Comparison of ENCODE assay signal across 19 cellular contexts in genomic region chr2:183250061-183250460, GRCh38.
"Had no signal": no experiment of that assay in that cellular context is flagged by ENCODE, and none has a peak within 500 bp of the region (broad histone marks: within the 10 kb centered on the region; RNA-seq: fewer than 3 reads in every experiment).

No MANE protein-coding gene starts in this region.

- H3K4me1 ChIP-seq: heart right ventricle, neural progenitor cell, right lobe of liver, suprapubic skin, thyroid gland had no signal

- DNase-seq: effector memory CD8-positive, alpha-beta T cell; heart right ventricle; hypothalamus; midbrain; nucleus accumbens; ovary; right lobe of liver; stimulated activated CD4-positive, alpha-beta T cell treated with anti-CD3 and anti-CD28 coated beads, Interleukin-4, amount 100 ng/mL, for 1 hour; stimulated activated CD8-positive, alpha-beta memory T cell treated with anti-CD3 and anti-CD28 coated beads, Interleukin-4, amount 100 ng/mL, for 48 hours; stimulated activated naive CD8-positive, alpha-beta T cell treated with anti-CD3 and anti-CD28 coated beads, Interleukin-15, Interleukin-2, amounts not matched to agents 100 U/mL and 50 U/mL, for 24 hours; thyroid gland had no signal

- H3K4me3 ChIP-seq: heart right ventricle, neural progenitor cell, ovary, right lobe of liver, suprapubic skin, thyroid gland had no signal

- ATAC-seq: effector memory CD8-positive, alpha-beta T cell; heart right ventricle; left lobe of liver; natural killer cell treated with Interleukin-12 subunit alpha and Interleukin-12 subunit beta and Interleukin-15 and Interleukin-18, amount 100 ng/mL, for 72 hours; right lobe of liver; stimulated activated effector memory CD8-positive, alpha-beta T cell treated with anti-CD3 and anti-CD28 coated beads, Interleukin-12 subunit alpha, Interleukin-12 subunit beta, amount 100 ng/mL, for 72 hours; stimulated activated naive CD8-positive, alpha-beta T cell treated with anti-CD3 and anti-CD28 coated beads, Interleukin-15, Interleukin-2, amounts not matched to agents 100 U/mL and 50 U/mL, for 24 hours had no signal

- H3K9me3 ChIP-seq: heart right ventricle, ovary, right lobe of liver, suprapubic skin, thyroid gland had no signal

- H3K9ac ChIP-seq: neural progenitor cell had no signal

- H2AFZ ChIP-seq: neural progenitor cell had no signal

- H3K36me3 ChIP-seq: heart right ventricle, neural progenitor cell, ovary, right lobe of liver, suprapubic skin, thyroid gland had no signal

- FAIRE-seq: colon, frontal cortex, urothelium cell line had no signal

- H3K4me2 ChIP-seq: neural progenitor cell had no signal

- H3K27me3 ChIP-seq: heart right ventricle, neural progenitor cell, ovary, right lobe of liver, suprapubic skin, thyroid gland had no signal

- H3K27ac ChIP-seq: heart right ventricle, neural progenitor cell, ovary, right lobe of liver, suprapubic skin, thyroid gland had no signal
